Comparison of ENCODE assay signal across 9 cellular contexts in the genomic region with DNA sequence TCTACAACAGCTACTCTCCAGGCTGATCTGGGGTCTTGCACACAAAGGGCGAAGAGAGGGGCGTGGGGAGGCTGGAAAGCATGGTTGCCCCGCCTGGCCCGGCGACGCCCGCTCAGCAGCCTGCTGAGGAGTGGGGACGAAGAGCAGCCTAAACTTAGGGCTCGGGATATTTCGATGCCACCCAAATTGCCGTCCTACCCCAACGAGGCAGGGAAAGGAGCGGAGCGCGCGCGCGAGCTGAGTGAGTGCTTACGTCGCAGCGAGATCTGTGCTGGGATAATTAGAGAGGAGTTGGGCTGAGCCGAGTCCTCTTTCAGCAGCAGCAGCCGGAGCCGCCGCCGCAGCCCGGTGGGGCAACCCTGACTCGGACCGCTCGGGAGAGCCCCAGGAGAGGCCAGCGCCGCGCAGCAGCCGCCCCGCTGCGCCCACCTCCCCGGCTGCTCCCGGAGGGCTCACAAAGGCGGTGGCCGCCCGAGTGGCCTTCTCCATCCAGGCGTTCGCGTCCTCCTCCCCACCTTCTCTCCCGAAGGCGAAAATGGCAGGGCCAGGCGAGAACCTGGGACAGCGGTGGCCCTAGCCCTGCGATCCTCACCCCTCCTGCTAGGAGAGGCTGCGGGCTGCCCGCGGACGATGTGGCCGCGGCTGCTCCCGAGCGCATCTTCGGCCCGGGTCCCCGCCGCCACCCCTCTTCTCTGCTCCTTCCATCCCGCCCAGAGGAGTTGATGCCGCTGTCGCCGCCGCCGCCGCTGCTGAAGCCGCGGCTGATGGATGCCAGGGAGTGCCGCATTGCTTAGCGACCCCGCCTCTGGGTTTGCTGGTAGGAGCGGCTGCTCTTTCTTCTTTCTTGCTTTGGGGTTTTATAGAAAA. TPM values are rescaled to one million over a fixed set of nuclear protein-coding genes. Genes with fewer than 3 reads are reported as not detected.
DNase-seq lines count a peak whose midpoint lies in the region; ATAC-seq, FAIRE-seq and TF ChIP-seq lines count a peak whose summit lies in the region.
"Had no signal": no experiment of that assay in that cellular context is flagged by ENCODE, and none has a peak within 500 bp of the region (broad histone marks: within the 10 kb centered on the region; RNA-seq: fewer than 3 reads in every experiment).

A gene with protein sequence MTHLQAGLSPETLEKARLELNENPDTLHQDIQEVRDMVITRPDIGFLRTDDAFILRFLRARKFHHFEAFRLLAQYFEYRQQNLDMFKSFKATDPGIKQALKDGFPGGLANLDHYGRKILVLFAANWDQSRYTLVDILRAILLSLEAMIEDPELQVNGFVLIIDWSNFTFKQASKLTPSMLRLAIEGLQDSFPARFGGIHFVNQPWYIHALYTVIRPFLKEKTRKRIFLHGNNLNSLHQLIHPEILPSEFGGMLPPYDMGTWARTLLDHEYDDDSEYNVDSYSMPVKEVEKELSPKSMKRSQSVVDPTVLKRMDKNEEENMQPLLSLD (plus strand): TSS at position 306 of the 867 bp plus-strand sequence. CDS start 1,543 bp downstream, outside the sequence.

- H3K23ac ChIP-seq in mesenchymal stem cell (ENCODE audit: low read length in 2 of 2): no peak within 1 kb of the TSS

- peak; percentile 37 to 68 for DNase-seq in cardiac muscle cell (ENCODE audit: low read depth in 1 of 2, low spot score in 1 of 2)
- no peak for DNase-seq in Right ventricle myocardium inferior (ENCODE audit: missing footprints)
- DNase-seq in cardiac fibroblast (ENCODE audit: low read depth in 2 of 2): peak; percentile 35 to 53
- peak; percentile 21 for DNase-seq in mesenchymal stem cell
- DNase-seq in aorta: peak in 1 of 2 donors; percentile 72
- no peak for DNase-seq in H54 (ENCODE audit: insufficient read length, low spot score)
- DNase-seq in stimulated activated CD4-positive, alpha-beta T cell treated with anti-CD3 and anti-CD28 coated beads, Interleukin-2, amount 100 ng/mL, for 48 hours: no peak
- DNase-seq: naive B cell had no signal

- H3K36me3 ChIP-seq in cardiac muscle cell: no peaks in the 10 kb centered on the region
- no peaks in the 10 kb centered on the region for H3K36me3 ChIP-seq in mesenchymal stem cell (ENCODE audit: control insufficient read depth in 1 of 2, insufficient read depth in 2 of 2, low read depth in 1 of 2, low read length in 2 of 2)
- H3K36me3 ChIP-seq in aorta (ENCODE audit: control insufficient read depth in 1 of 2, insufficient read depth in 2 of 2, low read length in 1 of 2): no peaks in the 10 kb centered on the region

- H3K4me1 ChIP-seq in cardiac muscle cell (ENCODE audit: low read depth) (no peaks in the 10 kb centered on the region), mesenchymal stem cell (ENCODE audit: control insufficient read depth, insufficient read depth, low read depth, low read length) (peaks cover 11% of the 10 kb centered on the region), aorta (ENCODE audit: control insufficient read depth in 1 of 2, insufficient read depth in 2 of 2, low read length in 2 of 2) (no peaks in the 10 kb centered on the region)

- no peak within 1 kb of the TSS for H4K8ac ChIP-seq in mesenchymal stem cell (ENCODE audit: low read length)

- peak within 1 kb of the TSS; percentile 32 for H3K9ac ChIP-seq in mesenchymal stem cell (ENCODE audit: low read length)

- no peak within 1 kb of the TSS for H2BK5ac ChIP-seq in mesenchymal stem cell (ENCODE audit: low read depth, low read length, poor library complexity, severe bottlenecking)

- peak within 1 kb of the TSS; percentile 36 for H2AFZ ChIP-seq in mesenchymal stem cell (ENCODE audit: low read depth, low read length)

- H3K27ac ChIP-seq in cardiac muscle cell (no peak within 1 kb of the TSS), mesenchymal stem cell (ENCODE audit: low read length, poor library complexity, severe bottlenecking) (no peak within 1 kb of the TSS), aorta (ENCODE audit: low read depth in 1 of 2, low read length in 2 of 2) (no peak within 1 kb of the TSS)

- no peak within 1 kb of the TSS for H3K4ac ChIP-seq in mesenchymal stem cell (ENCODE audit: low read depth in 1 of 2, low read length in 2 of 2)

- H4K91ac ChIP-seq in mesenchymal stem cell (ENCODE audit: low read length): no peak within 1 kb of the TSS

- no peak within 1 kb of the TSS for H2AK5ac ChIP-seq in mesenchymal stem cell (ENCODE audit: low read length, severe bottlenecking)

- no peak within 1 kb of the TSS for H3K14ac ChIP-seq in mesenchymal stem cell (ENCODE audit: low read length in 2 of 2)

- under 1% methylated on average over 65 of the region's 74 CpGs for WGBS in mesenchymal stem cell
- WGBS in aorta, 2 donors: 1 to 2% methylated on average over 59 to 74 of the region's 74 CpGs

- H2BK15ac ChIP-seq in mesenchymal stem cell (ENCODE audit: low read depth, poor library complexity, severe bottlenecking): no peak within 1 kb of the TSS

- H3K4me2 ChIP-seq in mesenchymal stem cell (ENCODE audit: low read length, poor library complexity, severe bottlenecking): peak within 1 kb of the TSS; percentile 89

- H2BK12ac ChIP-seq in mesenchymal stem cell (ENCODE audit: low read length in 2 of 2): no peak within 1 kb of the TSS

- H3K4me3 ChIP-seq in cardiac muscle cell (peak within 1 kb of the TSS; percentile 34), cardiac fibroblast (replicated peaks in 1 of 2; ENCODE audit: low read depth in 2 of 2, low read length in 2 of 2) (peak within 1 kb of the TSS; percentile 51 to 53), mesenchymal stem cell (ENCODE audit: insufficient read depth in 1 of 2, low read depth in 1 of 2, low read length in 2 of 2) (peak within 1 kb of the TSS; percentile 49 to 72), aorta (ENCODE audit: low read length in 2 of 2) (no peak within 1 kb of the TSS)

- TF ChIP-seq POLR2A in H54 (IDR thresholded peaks at IDR 0.05; ENCODE audit: low read depth, low read length): no peak

- no peak for TF ChIP-seq CTCF in cardiac muscle cell (IDR thresholded peaks at IDR 0.05; ENCODE audit: low read depth, low read length)
- no peak for TF ChIP-seq CTCF in cardiac fibroblast (IDR thresholded peaks at IDR 0.05; ENCODE audit: low read depth, low read length)

- H3K27me3 ChIP-seq in cardiac muscle cell (peaks cover 85% of the 10 kb centered on the region), mesenchymal stem cell (ENCODE audit: control insufficient read depth in 1 of 2, insufficient read depth in 1 of 2, low read length in 2 of 2) (peaks cover 43 to 46% of the 10 kb centered on the region in 2 experiments), aorta (ENCODE audit: control insufficient read depth in 1 of 2, insufficient read depth in 2 of 2, low read length in 1 of 2) (peaks cover 0 to 2% of the 10 kb centered on the region in 2 donors)

- no peak for ATAC-seq in Right ventricle myocardium inferior
- peak; percentile 53 for ATAC-seq in aorta (ENCODE audit: low FRiP score)
- ATAC-seq in GM19467 (IDR thresholded peaks at IDR 0.05; ENCODE audit: unreplicated experiment): no peak

- no peaks in the 10 kb centered on the region for H3K79me1 ChIP-seq in mesenchymal stem cell (replicated peaks; ENCODE audit: low read length, poor library complexity, severe bottlenecking)

- no peak within 1 kb of the TSS for H3K18ac ChIP-seq in mesenchymal stem cell (ENCODE audit: low read depth in 1 of 2, low read length in 2 of 2)

- no peaks in the 10 kb centered on the region for H3K9me3 ChIP-seq in cardiac muscle cell (ENCODE audit: low read depth)
- no peaks in the 10 kb centered on the region for H3K9me3 ChIP-seq in mesenchymal stem cell (ENCODE audit: control insufficient read depth, low read length)
- H3K9me3 ChIP-seq in aorta (ENCODE audit: control insufficient read depth, low read length): no peaks in the 10 kb centered on the region

- no peak for FAIRE-seq in H54 (lab: Jason Lieb, UNC)

- intact Hi-C loops in Right ventricle myocardium inferior (cut with DNase I) (no loop called here), aorta (cut with DNase I) (no loop called here)

- H2BK120ac ChIP-seq in mesenchymal stem cell (ENCODE audit: low read depth, low read length): no peak within 1 kb of the TSS

RNA-seq across cellular contexts. Expression of the gene that starts here (rescaled TPM):
- 0.03 and 0.04 TPM in 2 replicates for total RNA-seq in cardiac muscle cell
- polyA plus RNA-seq in cardiac muscle cell: not detected in 2 replicates
- total RNA-seq in Right ventricle myocardium inferior: not detected
- not detected for polyA plus RNA-seq in mesenchymal stem cell (2013, experiment 1 of 2)
- 0.01 TPM for polyA plus RNA-seq in mesenchymal stem cell (2013, experiment 2 of 2)
- total RNA-seq in aorta: under 1 TPM in 1 of 2 donors, not detected in 1; 0.03 TPM
- under 1 TPM in 1 of 2 donors, not detected in 1; under 0.01 TPM for polyA plus RNA-seq in aorta

Comparison
In these comparisons a context has a peak if more than half of its experiments do, and no peak if none do; other contexts are left out.
1. Peak in DNase-seq and H3K4me3 ChIP-seq in cardiac muscle cell; RNA of the gene not detected or under 1 TPM.
2. Peak in ATAC-seq in aorta; RNA of the gene not detected or under 1 TPM.
3. DNase-seq: peak in cardiac fibroblast (2 of 2) and mesenchymal stem cell (single experiment); none in Right ventricle myocardium inferior (single experiment), H54 (single experiment) and stimulated activated CD4-positive, alpha-beta T cell treated with anti-CD3 and anti-CD28 coated beads, Interleukin-2, amount 100 ng/mL, for 48 hours (0 of 2).
4. H3K4me3 ChIP-seq: peak in cardiac fibroblast (2 of 2) and mesenchymal stem cell (2 of 2); none in aorta (0 of 2).